In the genomic region with DNA sequence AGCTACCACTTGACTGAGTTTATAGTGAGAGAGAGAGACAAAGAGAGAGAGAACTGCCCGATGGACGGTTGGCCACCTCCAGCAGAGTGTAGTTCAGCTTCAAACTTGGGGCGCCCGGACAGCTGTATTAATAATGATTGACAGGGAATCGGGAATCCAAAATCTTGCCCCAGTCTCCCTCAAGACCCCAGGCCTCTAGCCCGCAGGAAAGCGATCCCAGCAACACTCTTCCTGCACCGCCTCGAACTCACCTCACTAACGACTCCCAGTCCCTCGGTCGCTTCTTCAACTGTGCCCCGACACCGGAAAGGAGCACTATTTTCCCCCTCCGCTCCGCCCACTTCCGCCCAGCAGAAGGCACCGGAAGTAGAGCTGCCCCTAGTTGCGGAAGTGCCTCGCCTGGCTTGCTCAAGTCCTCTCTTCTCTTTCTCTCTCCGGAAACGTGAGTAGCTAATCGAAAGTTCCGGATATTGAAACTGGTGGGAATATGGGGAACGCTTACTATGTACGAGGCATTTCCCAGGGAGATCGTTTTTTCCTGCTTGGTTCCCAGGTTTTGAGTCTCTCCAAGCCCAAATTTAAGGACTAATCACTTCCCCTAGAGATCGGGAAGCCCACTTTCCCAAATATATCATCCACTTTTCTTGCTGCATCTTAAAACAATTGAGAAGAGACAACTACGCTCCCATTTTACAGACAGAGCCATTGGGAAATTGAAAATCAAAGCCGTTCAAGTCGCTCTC, we compare ENCODE assay signal across 8 cellular contexts. TPM values are rescaled to one million over a fixed set of nuclear protein-coding genes. Genes with fewer than 3 reads are reported as not detected.
DNase-seq lines count a peak whose midpoint lies in the region; ATAC-seq and TF ChIP-seq lines count a peak whose summit lies in the region.

A gene with protein sequence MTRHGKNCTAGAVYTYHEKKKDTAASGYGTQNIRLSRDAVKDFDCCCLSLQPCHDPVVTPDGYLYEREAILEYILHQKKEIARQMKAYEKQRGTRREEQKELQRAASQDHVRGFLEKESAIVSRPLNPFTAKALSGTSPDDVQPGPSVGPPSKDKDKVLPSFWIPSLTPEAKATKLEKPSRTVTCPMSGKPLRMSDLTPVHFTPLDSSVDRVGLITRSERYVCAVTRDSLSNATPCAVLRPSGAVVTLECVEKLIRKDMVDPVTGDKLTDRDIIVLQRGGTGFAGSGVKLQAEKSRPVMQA (minus strand): TSS at position 293 of the 743 bp plus-strand sequence. CDS start 19,865 bp downstream, outside the sequence.

- H3K9me3 ChIP-seq in mucosa of stomach (ENCODE audit: control insufficient read depth, low read length), result no peaks in the 10 kb centered on the region

- peak within 1 kb of the TSS; percentile 72 for H3K9ac ChIP-seq in mucosa of stomach (ENCODE audit: low read length)

- no peak for TF ChIP-seq CTCF in epithelial cell of proximal tubule (conservative IDR thresholded peaks at IDR 0.05; ENCODE audit: low read depth, low read length)

- DNase-seq in DMS 273 (lab: John Stamatoyannopoulos, UW; ENCODE audit: unreplicated experiment) (peak; percentile 99), epithelial cell of proximal tubule (ENCODE audit: low read depth) (peak; percentile 80)
- peak; percentile 97 for DNase-seq in Jurkat, Clone E6-1 (ENCODE audit: low read depth, low spot score)
- peak; percentile 94 for DNase-seq in activated T-cell treated with anti-CD3 and anti-CD28 coated beads, Interleukin-2, amount 50 U/mL, for 1 hour
- peak; percentile 98 for DNase-seq in stimulated activated CD8-positive, alpha-beta memory T cell treated with anti-CD3 and anti-CD28 coated beads, Interleukin-4, amount 100 ng/mL, for 48 hours

- no peaks in the 10 kb centered on the region for H3K27me3 ChIP-seq in mucosa of stomach (ENCODE audit: control insufficient read depth, insufficient read depth, low read length)

- peaks cover 17% of the 10 kb centered on the region for H3K4me1 ChIP-seq in mucosa of stomach (ENCODE audit: control insufficient read depth, insufficient read depth, low read length)

- peak within 1 kb of the TSS; percentile 63 for H3K4me3 ChIP-seq in Jurkat, Clone E6-1 (ENCODE audit: low read length)
- H3K4me3 ChIP-seq in epithelial cell of proximal tubule (ENCODE audit: low read depth, low read length), result peak within 1 kb of the TSS; percentile 91
- peak within 1 kb of the TSS; percentile 51 for H3K4me3 ChIP-seq in mucosa of stomach (ENCODE audit: low read length)

- no peaks in the 10 kb centered on the region for H3K36me3 ChIP-seq in mucosa of stomach (ENCODE audit: control insufficient read depth, insufficient read depth, low read length)

- ATAC-seq in GM21529 (IDR thresholded peaks at IDR 0.05; ENCODE audit: unreplicated experiment), result peak; percentile 83

TF ChIP-seq in PFSK-1, 5 proteins besides CTCF, POLR2A, EP300 and RAD21:
- peak; percentile 99 for TF ChIP-seq POLR2AphosphoS5 (IDR thresholded peaks at IDR 0.05; ENCODE audit: low read depth, low read length)
- TF ChIP-seq FOXP2 (optimal IDR thresholded peaks at IDR 0.05; ENCODE audit: borderline replicate concordance, extremely low read depth, extremely low read length, insufficient read depth), result no peak
- TF ChIP-seq, protein P1, sequence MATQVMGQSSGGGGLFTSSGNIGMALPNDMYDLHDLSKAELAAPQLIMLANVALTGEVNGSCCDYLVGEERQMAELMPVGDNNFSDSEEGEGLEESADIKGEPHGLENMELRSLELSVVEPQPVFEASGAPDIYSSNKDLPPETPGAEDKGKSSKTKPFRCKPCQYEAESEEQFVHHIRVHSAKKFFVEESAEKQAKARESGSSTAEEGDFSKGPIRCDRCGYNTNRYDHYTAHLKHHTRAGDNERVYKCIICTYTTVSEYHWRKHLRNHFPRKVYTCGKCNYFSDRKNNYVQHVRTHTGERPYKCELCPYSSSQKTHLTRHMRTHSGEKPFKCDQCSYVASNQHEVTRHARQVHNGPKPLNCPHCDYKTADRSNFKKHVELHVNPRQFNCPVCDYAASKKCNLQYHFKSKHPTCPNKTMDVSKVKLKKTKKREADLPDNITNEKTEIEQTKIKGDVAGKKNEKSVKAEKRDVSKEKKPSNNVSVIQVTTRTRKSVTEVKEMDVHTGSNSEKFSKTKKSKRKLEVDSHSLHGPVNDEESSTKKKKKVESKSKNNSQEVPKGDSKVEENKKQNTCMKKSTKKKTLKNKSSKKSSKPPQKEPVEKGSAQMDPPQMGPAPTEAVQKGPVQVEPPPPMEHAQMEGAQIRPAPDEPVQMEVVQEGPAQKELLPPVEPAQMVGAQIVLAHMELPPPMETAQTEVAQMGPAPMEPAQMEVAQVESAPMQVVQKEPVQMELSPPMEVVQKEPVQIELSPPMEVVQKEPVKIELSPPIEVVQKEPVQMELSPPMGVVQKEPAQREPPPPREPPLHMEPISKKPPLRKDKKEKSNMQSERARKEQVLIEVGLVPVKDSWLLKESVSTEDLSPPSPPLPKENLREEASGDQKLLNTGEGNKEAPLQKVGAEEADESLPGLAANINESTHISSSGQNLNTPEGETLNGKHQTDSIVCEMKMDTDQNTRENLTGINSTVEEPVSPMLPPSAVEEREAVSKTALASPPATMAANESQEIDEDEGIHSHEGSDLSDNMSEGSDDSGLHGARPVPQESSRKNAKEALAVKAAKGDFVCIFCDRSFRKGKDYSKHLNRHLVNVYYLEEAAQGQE (IDR thresholded peaks at IDR 0.05; ENCODE audit: insufficient read depth in 1 of 2, low read depth in 2 of 2, low read length in 2 of 2), result peak in 1 of 2 experiments; percentile 18; a peak in 2 of 4 replicates
- 0 out of 2 replicates have a peak, but pooled peaks have one; percentile 73 for TF ChIP-seq SIN3A (IDR thresholded peaks at IDR 0.05; ENCODE audit: borderline replicate concordance, insufficient read depth, low read length)
- TF ChIP-seq TAF1 (IDR thresholded peaks at IDR 0.05; ENCODE audit: borderline replicate concordance, insufficient read depth, low read length), result peak; percentile 99

RNA-seq across cellular contexts. Expression of the gene that starts here (rescaled TPM):
- polyA plus RNA-seq in Jurkat, Clone E6-1 (2012; ENCODE audit: insufficient read depth, insufficient read length), result 137 TPM
- polyA plus RNA-seq in PFSK-1 (2012; ENCODE audit: insufficient read length, low read depth), result 161 TPM
- 82.4 and 168 TPM in 2 replicates for total RNA-seq in epithelial cell of proximal tubule

Comparison
In these comparisons a context has a peak if more than half of its experiments do, and no peak if none do; other contexts are left out.
1. Peak in every context shown above with its lines: DNase-seq, ATAC-seq and H3K4me3 ChIP-seq.